8 cellular contexts compared by ENCODE assay signal in genomic region chr10:132163278-132163765, GRCh38. TPM values are rescaled to one million over a fixed set of nuclear protein-coding genes. Genes with fewer than 3 reads are reported as not detected.
A peak's percentile ranks its signal among the peaks of the same experiment; 100 is the strongest.
DNase-seq lines count a peak whose midpoint lies in the region; ATAC-seq and TF ChIP-seq lines count a peak whose summit lies in the region.

No MANE protein-coding gene starts in this region.

- H3K9me3 ChIP-seq in body of pancreas, result no peaks in the 10 kb centered on the region
- no peaks in the 10 kb centered on the region for H3K9me3 ChIP-seq in parathyroid adenoma (ENCODE audit: control insufficient read depth, low read length)
- H3K9me3 ChIP-seq in suprapubic skin, result no peaks in the 10 kb centered on the region

- DNase-seq in NCI-H748 (lab: John Stamatoyannopoulos, UW; ENCODE audit: unreplicated experiment) (peak; percentile 64), NCI-H748 treated with DMSO at 0.1 percent for 48 hours (lab: John Stamatoyannopoulos, UW) (no peak), NCI-H69 (lab: John Stamatoyannopoulos, UW) (peak; percentile 88), body of pancreas (peak in 3 of 4 donors; percentile 46 to 64 (median 60)), suprapubic skin (ENCODE audit: low spot score in 2 of 2) (no peak), osteocyte (ENCODE audit: extremely low spot score, unreplicated experiment) (no peak)

- H3K9ac ChIP-seq in parathyroid adenoma, result no peak overlapping the region

- TF ChIP-seq EP300 in suprapubic skin (IDR thresholded peaks at IDR 0.05), result no peak

- no peaks in the 10 kb centered on the region for H3K4me1 Mint-ChIP-seq in osteocyte (ENCODE audit: unreplicated experiment)

- H3K4me3 Mint-ChIP-seq in osteocyte (ENCODE audit: unreplicated experiment), result no peak overlapping the region

- no peaks in the 10 kb centered on the region for H3K9me3 Mint-ChIP-seq in osteocyte (ENCODE audit: unreplicated experiment)

- H3K36me3 Mint-ChIP-seq in osteocyte (ENCODE audit: unreplicated experiment), result no peaks in the 10 kb centered on the region

- H3K27ac ChIP-seq in body of pancreas (no peak overlapping the region), parathyroid adenoma (no peak overlapping the region), suprapubic skin (no peak overlapping the region)

- H3K36me3 ChIP-seq in body of pancreas (replicated peaks in 1 of 2; ENCODE audit: insufficient read depth in 1 of 2, low read depth in 2 of 2) (no peaks in the 10 kb centered on the region), parathyroid adenoma (ENCODE audit: control insufficient read depth, insufficient read depth, low read length) (no peaks in the 10 kb centered on the region), suprapubic skin (no peaks in the 10 kb centered on the region)

- 20 to 27% methylated on average over 12 to 16 of the region's 16 CpGs for WGBS in body of pancreas, 2 donors
- 59% methylated on average over 12 of the region's 16 CpGs for WGBS in suprapubic skin

- no peak overlapping the region for H2AFZ ChIP-seq in parathyroid adenoma

- peak; percentile 56 for ATAC-seq in HG02884 (IDR thresholded peaks at IDR 0.05; ENCODE audit: unreplicated experiment)
- ATAC-seq in body of pancreas, result peak; percentile 61

- no peaks in the 10 kb centered on the region for H3K27me3 Mint-ChIP-seq in osteocyte (ENCODE audit: unreplicated experiment)

- intact Hi-C loops in body of pancreas (cut with DNase I), result no loop called here

- peaks cover 17% of the 10 kb centered on the region for H3K4me1 ChIP-seq in body of pancreas
- peaks cover 6% of the 10 kb centered on the region for H3K4me1 ChIP-seq in parathyroid adenoma
- H3K4me1 ChIP-seq in suprapubic skin, result peaks cover 9% of the 10 kb centered on the region

- H3K79me2 ChIP-seq in parathyroid adenoma, result no peaks in the 10 kb centered on the region

- no peak overlapping the region for H3K27ac Mint-ChIP-seq in osteocyte (ENCODE audit: unreplicated experiment)

- no peak overlapping the region for H3K4me2 ChIP-seq in parathyroid adenoma (ENCODE audit: low read length)

- TF ChIP-seq CTCF in body of pancreas (IDR thresholded peaks at IDR 0.05), result peak in 4 of 7 experiments; percentile 10 to 49 (median 28)
- TF ChIP-seq CTCF in parathyroid adenoma (IDR thresholded peaks at IDR 0.05), result peak; percentile 27
- no peak for TF ChIP-seq CTCF in suprapubic skin (IDR thresholded peaks at IDR 0.05)
- no peak for TF ChIP-seq CTCF in osteocyte (IDR thresholded peaks at IDR 0.05)

- H3K4me3 ChIP-seq in body of pancreas, result no peak overlapping the region
- H3K4me3 ChIP-seq in parathyroid adenoma (ENCODE audit: low read depth, low read length), result no peak overlapping the region
- H3K4me3 ChIP-seq in suprapubic skin, result no peak overlapping the region

- no peak for TF ChIP-seq POLR2A in body of pancreas (IDR thresholded peaks at IDR 0.05)
- no peak for TF ChIP-seq POLR2A in suprapubic skin (IDR thresholded peaks at IDR 0.05)

- H3K27me3 ChIP-seq in body of pancreas (no peaks in the 10 kb centered on the region), parathyroid adenoma (ENCODE audit: control insufficient read depth, insufficient read depth, low read length) (no peaks in the 10 kb centered on the region), suprapubic skin (peaks cover 15% of the 10 kb centered on the region)

RNA-seq across cellular contexts. Expression of gene DPYSL4, which starts 23.4 kb away (rescaled TPM):
- under 1 TPM in 1 of 2 donors, not detected in 1; 0.52 TPM for total RNA-seq in body of pancreas
- 1 to 10 TPM in 1 of 4 donors, under 1 TPM in 2, not detected in 1; 0.38 to 1.7 (median 0.91) TPM for total RNA-seq in suprapubic skin
- 33.8 and 34.7 TPM in 2 replicates for total RNA-seq in osteocyte

Comparison
In these comparisons a context has a peak if more than half of its experiments do, and no peak if none do; other contexts are left out.
1. DNase-seq: peak in NCI-H748 (single experiment), NCI-H69 (single experiment) and body of pancreas (3 of 4); none in NCI-H748 treated with DMSO at 0.1 percent for 48 hours (single experiment), suprapubic skin (0 of 2) and osteocyte (single experiment).
2. CTCF ChIP-seq: peak in body of pancreas (4 of 7) and parathyroid adenoma (single experiment); none in suprapubic skin (0 of 2) and osteocyte (single experiment).
3. RNA of gene DPYSL4, which starts 23.4 kb away (total RNA-seq): 33.8 to 34.7 TPM in osteocyte; 0.38 to 1.7 TPM in suprapubic skin and 0.52 TPM in body of pancreas; every median in the first group is over 10 times any median in the second.